ENCODE assay signal across 2 cellular contexts in the genomic region with DNA sequence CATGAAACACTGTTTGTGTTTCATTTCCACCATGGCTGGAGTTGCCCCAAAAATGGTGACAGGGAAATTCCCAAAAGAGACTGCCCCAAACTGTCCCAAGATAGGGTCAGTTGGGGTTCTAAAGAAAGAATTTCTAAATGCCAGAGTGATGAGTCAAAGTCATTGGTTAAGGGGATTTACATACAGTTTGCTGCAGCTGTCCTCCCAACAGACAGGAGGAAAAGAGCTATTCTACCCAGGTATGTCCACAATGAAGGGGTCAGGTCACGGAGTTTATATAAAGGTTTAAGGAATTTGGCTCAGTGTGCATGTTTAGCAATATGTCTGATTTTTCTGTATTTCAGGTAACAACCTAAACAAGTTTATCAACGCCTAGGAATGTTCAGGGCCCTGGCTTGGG.
TF ChIP-seq lines count a peak whose summit lies in the region.

No MANE protein-coding gene starts in this region.

TF ChIP-seq in HepG2, 621 proteins besides CTCF, POLR2A, EP300 and RAD21 (continued from another document):
- TF ChIP-seq, protein P1, sequence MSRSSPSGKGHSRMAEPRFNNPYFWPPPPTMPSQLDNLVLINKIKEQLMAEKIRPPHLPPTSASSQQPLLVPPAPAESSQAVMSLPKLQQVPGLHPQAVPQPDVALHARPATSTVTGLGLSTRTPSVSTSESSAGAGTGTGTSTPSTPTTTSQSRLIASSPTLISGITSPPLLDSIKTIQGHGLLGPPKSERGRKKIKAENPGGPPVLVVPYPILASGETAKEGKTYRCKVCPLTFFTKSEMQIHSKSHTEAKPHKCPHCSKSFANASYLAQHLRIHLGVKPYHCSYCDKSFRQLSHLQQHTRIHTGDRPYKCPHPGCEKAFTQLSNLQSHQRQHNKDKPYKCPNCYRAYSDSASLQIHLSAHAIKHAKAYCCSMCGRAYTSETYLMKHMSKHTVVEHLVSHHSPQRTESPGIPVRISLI (CRISPR knock-in tag; IDR thresholded peaks at IDR 0.05; ENCODE audit: borderline replicate concordance): no peak
- TF ChIP-seq HBP1 (CRISPR knock-in tag; IDR thresholded peaks at IDR 0.05; ENCODE audit: low read depth) (no peak), ZNF567 (CRISPR knock-in tag; IDR thresholded peaks at IDR 0.05; ENCODE audit: borderline replicate concordance) (no peak), ZMYM3 (CRISPR knock-in tag; IDR thresholded peaks at IDR 0.05) (no peak), ZNF17 (CRISPR knock-in tag; IDR thresholded peaks at IDR 0.05) (no peak), CEBPG (CRISPR knock-in tag; IDR thresholded peaks at IDR 0.05) (no peak), KLF15 (CRISPR knock-in tag; IDR thresholded peaks at IDR 0.05; ENCODE audit: borderline replicate concordance) (no peak), ZNF547 (CRISPR knock-in tag; IDR thresholded peaks at IDR 0.05) (no peak), MTA3 (CRISPR knock-in tag; IDR thresholded peaks at IDR 0.05) (no peak), NCOR1 (IDR thresholded peaks at IDR 0.05; ENCODE audit: borderline replicate concordance, low read length) (no peak), RORA (CRISPR knock-in tag; IDR thresholded peaks at IDR 0.05) (no peak), MYPOP (CRISPR knock-in tag; IDR thresholded peaks at IDR 0.05) (no peak)

TF ChIP-seq in SK-N-SH treated with all-trans-retinoic acid at 6 μM for 48 hours, 23 proteins besides CTCF, POLR2A, EP300 and RAD21 (continued from another document):
- no peak for TF ChIP-seq CSRNP3 (CRISPR knock-in tag; IDR thresholded peaks at IDR 0.05)
- no peak for TF ChIP-seq ISL1 (CRISPR knock-in tag; IDR thresholded peaks at IDR 0.05)
- TF ChIP-seq ARNTL (CRISPR knock-in tag; IDR thresholded peaks at IDR 0.05; ENCODE audit: borderline replicate concordance, low read depth): no peak
- TF ChIP-seq, protein P2, sequence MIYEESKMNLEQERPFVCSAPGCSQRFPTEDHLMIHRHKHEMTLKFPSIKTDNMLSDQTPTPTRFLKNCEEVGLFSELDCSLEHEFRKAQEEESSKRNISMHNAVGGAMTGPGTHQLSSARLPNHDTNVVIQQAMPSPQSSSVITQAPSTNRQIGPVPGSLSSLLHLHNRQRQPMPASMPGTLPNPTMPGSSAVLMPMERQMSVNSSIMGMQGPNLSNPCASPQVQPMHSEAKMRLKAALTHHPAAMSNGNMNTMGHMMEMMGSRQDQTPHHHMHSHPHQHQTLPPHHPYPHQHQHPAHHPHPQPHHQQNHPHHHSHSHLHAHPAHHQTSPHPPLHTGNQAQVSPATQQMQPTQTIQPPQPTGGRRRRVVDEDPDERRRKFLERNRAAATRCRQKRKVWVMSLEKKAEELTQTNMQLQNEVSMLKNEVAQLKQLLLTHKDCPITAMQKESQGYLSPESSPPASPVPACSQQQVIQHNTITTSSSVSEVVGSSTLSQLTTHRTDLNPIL (CRISPR knock-in tag; IDR thresholded peaks at IDR 0.05; ENCODE audit: low read depth): no peak
- TF ChIP-seq CSDC2 (CRISPR knock-in tag; IDR thresholded peaks at IDR 0.05): no peak
- TF ChIP-seq, protein P3, sequence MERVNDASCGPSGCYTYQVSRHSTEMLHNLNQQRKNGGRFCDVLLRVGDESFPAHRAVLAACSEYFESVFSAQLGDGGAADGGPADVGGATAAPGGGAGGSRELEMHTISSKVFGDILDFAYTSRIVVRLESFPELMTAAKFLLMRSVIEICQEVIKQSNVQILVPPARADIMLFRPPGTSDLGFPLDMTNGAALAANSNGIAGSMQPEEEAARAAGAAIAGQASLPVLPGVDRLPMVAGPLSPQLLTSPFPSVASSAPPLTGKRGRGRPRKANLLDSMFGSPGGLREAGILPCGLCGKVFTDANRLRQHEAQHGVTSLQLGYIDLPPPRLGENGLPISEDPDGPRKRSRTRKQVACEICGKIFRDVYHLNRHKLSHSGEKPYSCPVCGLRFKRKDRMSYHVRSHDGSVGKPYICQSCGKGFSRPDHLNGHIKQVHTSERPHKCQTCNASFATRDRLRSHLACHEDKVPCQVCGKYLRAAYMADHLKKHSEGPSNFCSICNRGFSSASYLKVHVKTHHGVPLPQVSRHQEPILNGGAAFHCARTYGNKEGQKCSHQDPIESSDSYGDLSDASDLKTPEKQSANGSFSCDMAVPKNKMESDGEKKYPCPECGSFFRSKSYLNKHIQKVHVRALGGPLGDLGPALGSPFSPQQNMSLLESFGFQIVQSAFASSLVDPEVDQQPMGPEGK (CRISPR knock-in tag; IDR thresholded peaks at IDR 0.05; ENCODE audit: borderline replicate concordance): no peak
- TF ChIP-seq, protein P4, sequence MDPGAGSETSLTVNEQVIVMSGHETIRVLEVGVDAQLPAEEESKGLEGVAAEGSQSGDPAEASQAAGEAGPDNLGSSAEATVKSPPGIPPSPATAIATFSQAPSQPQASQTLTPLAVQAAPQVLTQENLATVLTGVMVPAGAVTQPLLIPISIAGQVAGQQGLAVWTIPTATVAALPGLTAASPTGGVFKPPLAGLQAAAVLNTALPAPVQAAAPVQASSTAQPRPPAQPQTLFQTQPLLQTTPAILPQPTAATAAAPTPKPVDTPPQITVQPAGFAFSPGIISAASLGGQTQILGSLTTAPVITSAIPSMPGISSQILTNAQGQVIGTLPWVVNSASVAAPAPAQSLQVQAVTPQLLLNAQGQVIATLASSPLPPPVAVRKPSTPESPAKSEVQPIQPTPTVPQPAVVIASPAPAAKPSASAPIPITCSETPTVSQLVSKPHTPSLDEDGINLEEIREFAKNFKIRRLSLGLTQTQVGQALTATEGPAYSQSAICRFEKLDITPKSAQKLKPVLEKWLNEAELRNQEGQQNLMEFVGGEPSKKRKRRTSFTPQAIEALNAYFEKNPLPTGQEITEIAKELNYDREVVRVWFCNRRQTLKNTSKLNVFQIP (CRISPR knock-in tag; IDR thresholded peaks at IDR 0.05; ENCODE audit: borderline replicate concordance, low read depth): no peak
- no peak for TF ChIP-seq ZFP3 (CRISPR knock-in tag; IDR thresholded peaks at IDR 0.05)
- TF ChIP-seq TSHZ2 (CRISPR knock-in tag; IDR thresholded peaks at IDR 0.05): no peak
- TF ChIP-seq GLIS3 (CRISPR knock-in tag; IDR thresholded peaks at IDR 0.05): no peak
- no peak for TF ChIP-seq TOX (CRISPR knock-in tag; IDR thresholded peaks at IDR 0.05; ENCODE audit: borderline replicate concordance)
- TF ChIP-seq ZFP30 (CRISPR knock-in tag; IDR thresholded peaks at IDR 0.05): no peak
- TF ChIP-seq ZNF565 (CRISPR knock-in tag; conservative IDR thresholded peaks at IDR 0.05; ENCODE audit: low read depth): no peak
